Comparison of ENCODE assay signal across 8 cellular contexts in genomic region chr1:145960468-145961108, GRCh38. TPM values are rescaled to one million over a fixed set of nuclear protein-coding genes. Genes with fewer than 3 reads are reported as not detected.
DNase-seq lines count a peak whose midpoint lies in the region; ATAC-seq and TF ChIP-seq lines count a peak whose summit lies in the region.

No MANE protein-coding gene starts in this region.

- H3K36me3 Mint-ChIP-seq in activated CD4-positive, alpha-beta T cell treated with anti-CD3 and anti-CD28 coated beads, Interleukin-2, amount 10 ng/mL, durations not matched to agents 7 days and 5 days (ENCODE audit: low read depth): no peaks in the 10 kb centered on the region
- no peaks in the 10 kb centered on the region for H3K36me3 Mint-ChIP-seq in stimulated activated naive B cell treated with anti-CD40 and anti-IgM and Interleukin-4, amounts not matched to agents 10 μg/mL and 1 μg/mL and 100 μg/mL, for 72 hours

- H3K36me3 ChIP-seq in GM06990 (ENCODE audit: control insufficient read depth, insufficient read depth, low read length) (no peaks in the 10 kb centered on the region), lung (ENCODE audit: control insufficient read depth in 2 of 2, insufficient read depth in 2 of 2, low read length in 2 of 2) (no peaks in the 10 kb centered on the region)
- H3K36me3 ChIP-seq in effector memory CD4-positive, alpha-beta T cell (ENCODE audit: control insufficient read depth, insufficient read depth, low read length): no peaks in the 10 kb centered on the region

- H3K4me1 ChIP-seq in effector memory CD4-positive, alpha-beta T cell (ENCODE audit: control insufficient read depth, insufficient read depth, low read length, poor library complexity, severe bottlenecking): peaks cover 39% of the 10 kb centered on the region
- H3K4me1 ChIP-seq in lung (ENCODE audit: control insufficient read depth in 2 of 2, insufficient read depth in 2 of 2, low read length in 2 of 2): peaks cover 15 to 16% of the 10 kb centered on the region in 2 donors

- POLR2A ChIA-PET in activated CD4-positive, alpha-beta T cell treated with anti-CD3 and anti-CD28 coated beads, Interleukin-2, amount 10 ng/mL, durations not matched to agents 7 days and 5 days (lab: Charles Lee): interaction anchor here (1.1 kb wide), 1 partner anchor 495 kb away, joined by 6 read pairs; no protein-coding TSS in a partner anchor

- peak overlapping the region; percentile 86 for H3K4me3 Mint-ChIP-seq in activated CD4-positive, alpha-beta T cell treated with anti-CD3 and anti-CD28 coated beads, Interleukin-2, amount 10 ng/mL, durations not matched to agents 7 days and 5 days
- peak overlapping the region; percentile 96 for H3K4me3 Mint-ChIP-seq in stimulated activated naive B cell treated with anti-CD40 and anti-IgM and Interleukin-4, amounts not matched to agents 10 μg/mL and 1 μg/mL and 100 μg/mL, for 72 hours

- H3K4me1 Mint-ChIP-seq in activated CD4-positive, alpha-beta T cell treated with anti-CD3 and anti-CD28 coated beads, Interleukin-2, amount 10 ng/mL, durations not matched to agents 7 days and 5 days: peaks cover 75% of the 10 kb centered on the region
- H3K4me1 Mint-ChIP-seq in stimulated activated naive B cell treated with anti-CD40 and anti-IgM and Interleukin-4, amounts not matched to agents 10 μg/mL and 1 μg/mL and 100 μg/mL, for 72 hours: peaks cover 47 to 84% of the 10 kb centered on the region in 2 donors

- no peaks in the 10 kb centered on the region for H3K9me3 Mint-ChIP-seq in activated CD4-positive, alpha-beta T cell treated with anti-CD3 and anti-CD28 coated beads, Interleukin-2, amount 10 ng/mL, durations not matched to agents 7 days and 5 days
- H3K9me3 Mint-ChIP-seq in stimulated activated naive B cell treated with anti-CD40 and anti-IgM and Interleukin-4, amounts not matched to agents 10 μg/mL and 1 μg/mL and 100 μg/mL, for 72 hours: no peaks in the 10 kb centered on the region

- 1% methylated on average over 40 to 44 of the region's 44 CpGs for WGBS in lung, 2 donors

- H3K9me3 ChIP-seq in effector memory CD4-positive, alpha-beta T cell (ENCODE audit: control insufficient read depth, low read length): no peaks in the 10 kb centered on the region
- H3K9me3 ChIP-seq in lung (ENCODE audit: control insufficient read depth in 2 of 2, insufficient read depth in 1 of 2, low read length in 1 of 2): no peaks in the 10 kb centered on the region

- H3K27me3 ChIP-seq in GM06990 (replicated peaks; ENCODE audit: control insufficient read depth, insufficient read depth, low read length) (no peaks in the 10 kb centered on the region), lung (ENCODE audit: control insufficient read depth, insufficient read depth) (no peaks in the 10 kb centered on the region)
- H3K27me3 ChIP-seq in effector memory CD4-positive, alpha-beta T cell (replicated peaks; ENCODE audit: control insufficient read depth, insufficient read depth, low read length, poor library complexity, severe bottlenecking): no peaks in the 10 kb centered on the region

- H3K27ac ChIP-seq in effector memory CD4-positive, alpha-beta T cell (ENCODE audit: insufficient read depth, low read length, poor library complexity, severe bottlenecking): peak overlapping the region; percentile 68
- H3K27ac ChIP-seq in lung (ENCODE audit: low read depth in 1 of 2, low read length in 1 of 2): peak overlapping the region; percentile 80 to 91

- H3K4me3 ChIP-seq in GM06990 (replicated peaks; ENCODE audit: low read depth, low read length): peak overlapping the region; percentile 58
- H3K4me3 ChIP-seq in effector memory CD4-positive, alpha-beta T cell (ENCODE audit: insufficient read depth, low read depth, low read length, poor library complexity, severe bottlenecking): peak overlapping the region; percentile 71
- peak overlapping the region; percentile 60 for H3K4me3 ChIP-seq in lung

- CTCF ChIA-PET in activated CD4-positive, alpha-beta T cell treated with anti-CD3 and anti-CD28 coated beads, Interleukin-2, amount 10 ng/mL, durations not matched to agents 7 days and 5 days (lab: Charles Lee): no interaction called here

- peaks cover 4% of the 10 kb centered on the region for H3K27me3 Mint-ChIP-seq in activated CD4-positive, alpha-beta T cell treated with anti-CD3 and anti-CD28 coated beads, Interleukin-2, amount 10 ng/mL, durations not matched to agents 7 days and 5 days
- no peaks in the 10 kb centered on the region for H3K27me3 Mint-ChIP-seq in stimulated activated naive B cell treated with anti-CD40 and anti-IgM and Interleukin-4, amounts not matched to agents 10 μg/mL and 1 μg/mL and 100 μg/mL, for 72 hours

- peak; percentile 59 for DNase-seq in GM06990 (ENCODE audit: extremely low read depth, insufficient read length)
- DNase-seq in NCI-H2081 treated with DMSO at 0.1 percent for 48 hours (lab: John Stamatoyannopoulos, UW): peak; percentile 21
- peak; percentile 53 for DNase-seq in activated CD4-positive, alpha-beta T cell treated with anti-CD3 and anti-CD28 coated beads, Interleukin-2, amount 10 ng/mL, durations not matched to agents 7 days and 5 days
- DNase-seq in effector memory CD4-positive, alpha-beta T cell: peak; percentile 38 to 54 (median 43)
- DNase-seq in lung (ENCODE audit: low spot score): peak; percentile 65
- DNase-seq in stimulated activated naive B cell treated with anti-CD40 and anti-IgM and Interleukin-4, amounts not matched to agents 10 μg/mL and 1 μg/mL and 100 μg/mL, for 72 hours: no peak

- H3K27ac Mint-ChIP-seq in activated CD4-positive, alpha-beta T cell treated with anti-CD3 and anti-CD28 coated beads, Interleukin-2, amount 10 ng/mL, durations not matched to agents 7 days and 5 days: peak overlapping the region; percentile 73
- peak overlapping the region; percentile 92 for H3K27ac Mint-ChIP-seq in stimulated activated naive B cell treated with anti-CD40 and anti-IgM and Interleukin-4, amounts not matched to agents 10 μg/mL and 1 μg/mL and 100 μg/mL, for 72 hours

- TF ChIP-seq CTCF in GM06990 (IDR thresholded peaks at IDR 0.05; ENCODE audit: insufficient read depth, low read length, poor library complexity, severe bottlenecking) (no peak), lung (IDR thresholded peaks at IDR 0.05; ENCODE audit: control extremely low read depth, extremely low read depth) (peak; percentile 1)

- ATAC-seq in lung (ENCODE audit: insufficient read depth, low FRiP score) (peak; percentile 21), esophagus mucosa (no peak), HG02678 (IDR thresholded peaks at IDR 0.05; ENCODE audit: unreplicated experiment) (no peak)
- no peak for ATAC-seq in stimulated activated naive B cell treated with anti-CD40 and anti-IgM and Interleukin-4, amounts not matched to agents 10 μg/mL and 1 μg/mL and 100 μg/mL, for 72 hours (replicated peaks)

RNA-seq across cellular contexts. Expression of gene LIX1L, which starts 2.8 kb away (rescaled TPM):
- total RNA-seq in activated CD4-positive, alpha-beta T cell treated with anti-CD3 and anti-CD28 coated beads, Interleukin-2, amount 10 ng/mL, durations not matched to agents 7 days and 5 days: 10 to 100 TPM; 49.5 to 57.5 TPM
- total RNA-seq in lung (10 to 100 TPM; 29.7 to 30.9 TPM), esophagus mucosa (4.3 TPM)
- polyA plus RNA-seq in lung: 1 to 10 TPM; 7.0 to 8.0 TPM

RNA-seq across cellular contexts. Expression of gene ANKRD34A, which starts 3.8 kb away (rescaled TPM):
- total RNA-seq in activated CD4-positive, alpha-beta T cell treated with anti-CD3 and anti-CD28 coated beads, Interleukin-2, amount 10 ng/mL, durations not matched to agents 7 days and 5 days: 1 to 10 TPM; 2.0 to 2.2 TPM
- 1 to 10 TPM in 1 of 2 donors, under 1 TPM in 1; 0.06 to 1.0 TPM for total RNA-seq in lung
- under 1 TPM; 0.45 to 0.47 TPM for polyA plus RNA-seq in lung
- total RNA-seq in esophagus mucosa: 0.12 TPM

RNA-seq across cellular contexts. Expression of gene POLR3GL, which starts 3.9 kb away (rescaled TPM):
- 10 to 100 TPM; 27.3 to 29.2 TPM for total RNA-seq in activated CD4-positive, alpha-beta T cell treated with anti-CD3 and anti-CD28 coated beads, Interleukin-2, amount 10 ng/mL, durations not matched to agents 7 days and 5 days
- total RNA-seq in lung (10 to 100 TPM in 1 of 2 donors, 1 to 10 TPM in 1; 9.4 to 21.3 TPM), esophagus mucosa (6.1 TPM)
- polyA plus RNA-seq in lung: 10 to 100 TPM; 33.4 to 34.3 TPM

RNA-seq across cellular contexts. Expression of gene RBM8A, which starts 33.3 kb away (rescaled TPM):
- total RNA-seq in activated CD4-positive, alpha-beta T cell treated with anti-CD3 and anti-CD28 coated beads, Interleukin-2, amount 10 ng/mL, durations not matched to agents 7 days and 5 days: 100 to 1,000 TPM; 175 to 188 TPM
- total RNA-seq in lung: 100 to 1,000 TPM; 106 to 128 TPM
- polyA plus RNA-seq in lung: 100 to 1,000 TPM; 121 to 152 TPM
- total RNA-seq in esophagus mucosa: 152 TPM

RNA-seq across cellular contexts. Expression of gene TXNIP, which starts 35.8 kb away (rescaled TPM):
- total RNA-seq in activated CD4-positive, alpha-beta T cell treated with anti-CD3 and anti-CD28 coated beads, Interleukin-2, amount 10 ng/mL, durations not matched to agents 7 days and 5 days: 100 to 1,000 TPM; 240 to 262 TPM
- 1,000 to 10,000 TPM in 1 of 2 donors, 100 to 1,000 TPM in 1; 556 to 1,810 TPM for total RNA-seq in lung
- polyA plus RNA-seq in lung: 100 to 1,000 TPM; 178 to 850 TPM
- 77.7 TPM for total RNA-seq in esophagus mucosa
